9 cellular contexts compared by ENCODE assay signal in the genomic region with DNA sequence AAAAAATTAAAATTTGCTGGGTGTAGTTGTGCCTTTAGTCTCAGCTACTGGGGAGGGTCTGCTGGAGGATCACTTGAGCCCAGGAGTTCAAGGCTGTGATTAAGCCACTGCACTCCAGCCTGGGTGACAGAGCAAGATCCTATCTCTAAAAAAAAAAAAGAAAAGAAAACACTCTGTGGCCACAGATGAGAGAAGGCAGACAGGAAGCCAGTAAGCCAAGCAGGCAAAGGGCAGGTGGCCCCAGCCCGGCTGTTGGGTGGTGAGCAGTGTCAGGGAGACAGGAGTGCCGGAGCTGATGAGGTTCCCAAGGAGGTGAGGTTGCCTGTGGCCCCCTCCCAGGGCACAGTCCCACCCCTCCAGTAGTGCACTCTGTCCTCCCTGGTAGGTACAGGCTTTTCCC. TPM values are rescaled to one million over a fixed set of nuclear protein-coding genes. Genes with fewer than 3 reads are reported as not detected.
A peak's percentile ranks its signal among the peaks of the same experiment; 100 is the strongest.
DNase-seq lines count a peak whose midpoint lies in the region; ATAC-seq lines count a peak whose summit lies in the region.
"Not testable (repeated sequence)": the region's sequence is repeated elsewhere in the genome, so short reads cannot be mapped to it uniquely, and the experiment has no call there.
"Had no signal": no experiment of that assay in that cellular context is flagged by ENCODE, and none has a peak within 500 bp of the region (broad histone marks: within the 10 kb centered on the region; RNA-seq: fewer than 3 reads in every experiment).

No MANE protein-coding gene starts in this region.

- not testable (repeated sequence) for H3K27me3 Mint-ChIP-seq in CD4-positive, alpha-beta memory T cell; T-cell; activated CD4-positive, alpha-beta T cell treated with anti-CD3 and anti-CD28 coated beads for 36 hours; activated CD8-positive, alpha-beta memory T cell treated with anti-CD3 and anti-CD28 coated beads, Interleukin-2, amount 10 ng/mL, durations not matched to agents 7 days and 5 days; central memory CD8-positive, alpha-beta T cell

- CTCF ChIA-PET in CD4-positive, alpha-beta memory T cell (lab: Charles Lee; ENCODE audit: partially characterized antibody); T-cell (lab: Charles Lee); activated CD4-positive, alpha-beta T cell treated with anti-CD3 and anti-CD28 coated beads for 36 hours (lab: Charles Lee); activated CD8-positive, alpha-beta memory T cell treated with anti-CD3 and anti-CD28 coated beads, Interleukin-2, amount 10 ng/mL, durations not matched to agents 7 days and 5 days (lab: Charles Lee): not testable (repeated sequence)

- H3K9me3 Mint-ChIP-seq in CD4-positive, alpha-beta memory T cell; T-cell; activated CD4-positive, alpha-beta T cell treated with anti-CD3 and anti-CD28 coated beads for 36 hours (ENCODE audit: low read depth); activated CD8-positive, alpha-beta memory T cell treated with anti-CD3 and anti-CD28 coated beads, Interleukin-2, amount 10 ng/mL, durations not matched to agents 7 days and 5 days (ENCODE audit: low read depth); central memory CD8-positive, alpha-beta T cell: not testable (repeated sequence)

- H3K27me3 ChIP-seq in CD4-positive, alpha-beta memory T cell (ENCODE audit: insufficient read depth, low read length) = not testable (repeated sequence)

- not testable (repeated sequence) for H3K9me3 ChIP-seq in CD4-positive, alpha-beta memory T cell (ENCODE audit: control insufficient read depth in 1 of 2, low read length in 2 of 2)

- POLR2A ChIA-PET in CD4-positive, alpha-beta memory T cell (lab: Charles Lee; ENCODE audit: partially characterized antibody); T-cell (lab: Charles Lee); activated CD4-positive, alpha-beta T cell treated with anti-CD3 and anti-CD28 coated beads for 36 hours (lab: Charles Lee): not testable (repeated sequence)

- H3K27ac Mint-ChIP-seq in CD4-positive, alpha-beta memory T cell = peak overlapping the region in 5 of 7 donors; percentile 10 to 60 (median 52)
- H3K27ac Mint-ChIP-seq in T-cell = peak overlapping the region; percentile 48 to 49
- not testable (repeated sequence) for H3K27ac Mint-ChIP-seq in activated CD4-positive, alpha-beta T cell treated with anti-CD3 and anti-CD28 coated beads for 36 hours
- peak overlapping the region; percentile 52 for H3K27ac Mint-ChIP-seq in activated CD8-positive, alpha-beta memory T cell treated with anti-CD3 and anti-CD28 coated beads, Interleukin-2, amount 10 ng/mL, durations not matched to agents 7 days and 5 days
- peak overlapping the region; percentile 46 for H3K27ac Mint-ChIP-seq in central memory CD8-positive, alpha-beta T cell (ENCODE audit: low read depth)

- H3K4me1 Mint-ChIP-seq in CD4-positive, alpha-beta memory T cell = peaks cover 0 to 11% (median 3%) of the 10 kb centered on the region in 4 donors
- not testable (repeated sequence) for H3K4me1 Mint-ChIP-seq in T-cell; activated CD4-positive, alpha-beta T cell treated with anti-CD3 and anti-CD28 coated beads for 36 hours; activated CD8-positive, alpha-beta memory T cell treated with anti-CD3 and anti-CD28 coated beads, Interleukin-2, amount 10 ng/mL, durations not matched to agents 7 days and 5 days; central memory CD8-positive, alpha-beta T cell

- H3K4me3 Mint-ChIP-seq in CD4-positive, alpha-beta memory T cell = peak overlapping the region in 1 of 8 donors; percentile 43
- peak overlapping the region in 1 of 3 donors; percentile 48 for H3K4me3 Mint-ChIP-seq in T-cell
- not testable (repeated sequence) for H3K4me3 Mint-ChIP-seq in activated CD4-positive, alpha-beta T cell treated with anti-CD3 and anti-CD28 coated beads for 36 hours; activated CD8-positive, alpha-beta memory T cell treated with anti-CD3 and anti-CD28 coated beads, Interleukin-2, amount 10 ng/mL, durations not matched to agents 7 days and 5 days; central memory CD8-positive, alpha-beta T cell

- H3K36me3 Mint-ChIP-seq in CD4-positive, alpha-beta memory T cell; T-cell; activated CD4-positive, alpha-beta T cell treated with anti-CD3 and anti-CD28 coated beads for 36 hours (ENCODE audit: low read depth); activated CD8-positive, alpha-beta memory T cell treated with anti-CD3 and anti-CD28 coated beads, Interleukin-2, amount 10 ng/mL, durations not matched to agents 7 days and 5 days; central memory CD8-positive, alpha-beta T cell (ENCODE audit: insufficient read depth): not testable (repeated sequence)

- H3K36me3 ChIP-seq in CD4-positive, alpha-beta memory T cell (ENCODE audit: insufficient read depth, low read length) = not testable (repeated sequence)

- not testable (repeated sequence) for H3K4me3 ChIP-seq in CD4-positive, alpha-beta memory T cell (ENCODE audit: low read length in 2 of 2)

- H3K27ac ChIP-seq in CD4-positive, alpha-beta memory T cell (ENCODE audit: low read depth, low read length) = not testable (repeated sequence)

- H3K4me1 ChIP-seq in CD4-positive, alpha-beta memory T cell (ENCODE audit: insufficient read depth, low read length) = not testable (repeated sequence)

- peak in 1 of 5 donors; percentile 12 for DNase-seq in CD4-positive, alpha-beta memory T cell
- DNase-seq in GF-D8 (lab: John Stamatoyannopoulos, UW) = peak; percentile 48
- peak; percentile 47 for DNase-seq in NAMALWA (ENCODE audit: low spot score)
- peak in 5 of 34 experiments; percentile 5 to 39 (median 8) for DNase-seq in T-cell
- DNase-seq in activated CD4-positive, alpha-beta T cell treated with anti-CD3 and anti-CD28 coated beads for 36 hours = peak; percentile 25
- DNase-seq in activated CD8-positive, alpha-beta memory T cell treated with anti-CD3 and anti-CD28 coated beads, Interleukin-2, amount 10 ng/mL, durations not matched to agents 7 days and 5 days = peak; percentile 54
- not testable (repeated sequence) for DNase-seq in central memory CD8-positive, alpha-beta T cell (ENCODE audit: low spot score in 2 of 2)
- DNase-seq in posterior vena cava (ENCODE audit: low spot score) = peak; percentile 20

- ATAC-seq in T-cell (replicated peaks in 1 of 4) = peak in 2 of 4 experiments; percentile 40 to 41
- ATAC-seq in activated CD4-positive, alpha-beta T cell treated with anti-CD3 and anti-CD28 coated beads for 36 hours; activated CD8-positive, alpha-beta memory T cell treated with anti-CD3 and anti-CD28 coated beads, Interleukin-2, amount 10 ng/mL, durations not matched to agents 7 days and 5 days; central memory CD8-positive, alpha-beta T cell (replicated peaks; ENCODE audit: extremely low read depth, poor library complexity, severe bottlenecking): not testable (repeated sequence)

- intact Hi-C loops in CD4-positive, alpha-beta memory T cell (cut with micrococcal nuclease); activated CD4-positive, alpha-beta T cell treated with anti-CD3 and anti-CD28 coated beads for 36 hours (cut with DNase I, micrococcal nuclease); posterior vena cava (cut with DNase I): not testable (repeated sequence)

RNA-seq across cellular contexts. Expression of a gene that starts 19.6 kb away (rescaled TPM):
- total RNA-seq in CD4-positive, alpha-beta memory T cell = 10 to 100 TPM; 27.1 to 28.3 TPM
- 10 to 100 TPM; 11.9 to 18.1 TPM for polyA plus RNA-seq in CD4-positive, alpha-beta memory T cell
- total RNA-seq in T-cell (10 to 100 TPM; 11.8 to 30.6 (median 19.8) TPM), posterior vena cava (1 to 10 TPM; 5.1 to 6.3 TPM)
- 10 to 100 TPM; 32.4 to 34.9 TPM for total RNA-seq in activated CD4-positive, alpha-beta T cell treated with anti-CD3 and anti-CD28 coated beads for 36 hours
- total RNA-seq in activated CD8-positive, alpha-beta memory T cell treated with anti-CD3 and anti-CD28 coated beads, Interleukin-2, amount 10 ng/mL, durations not matched to agents 7 days and 5 days = 10 to 100 TPM; 51.2 to 66.0 TPM

RNA-seq across cellular contexts. Expression of a gene that starts 29.7 kb away (rescaled TPM):
- total RNA-seq in CD4-positive, alpha-beta memory T cell = under 1 TPM in 1 of 2 experiments, not detected in 1; 0.19 TPM
- polyA plus RNA-seq in CD4-positive, alpha-beta memory T cell = under 1 TPM in 1 of 2 donors, not detected in 1; 0.40 TPM
- total RNA-seq in T-cell (under 1 TPM in 3 of 5 donors, not detected in 2; 0.47 to 0.72 (median 0.54) TPM), posterior vena cava (1 to 10 TPM; 6.6 to 9.3 TPM)
- total RNA-seq in activated CD4-positive, alpha-beta T cell treated with anti-CD3 and anti-CD28 coated beads for 36 hours = under 1 TPM; 0.56 to 0.98 TPM
- 1 to 10 TPM; 1.6 to 2.1 TPM for total RNA-seq in activated CD8-positive, alpha-beta memory T cell treated with anti-CD3 and anti-CD28 coated beads, Interleukin-2, amount 10 ng/mL, durations not matched to agents 7 days and 5 days
- total RNA-seq: CD4-positive, CD25-positive, alpha-beta regulatory T cell had no signal
